In the genomic region with DNA sequence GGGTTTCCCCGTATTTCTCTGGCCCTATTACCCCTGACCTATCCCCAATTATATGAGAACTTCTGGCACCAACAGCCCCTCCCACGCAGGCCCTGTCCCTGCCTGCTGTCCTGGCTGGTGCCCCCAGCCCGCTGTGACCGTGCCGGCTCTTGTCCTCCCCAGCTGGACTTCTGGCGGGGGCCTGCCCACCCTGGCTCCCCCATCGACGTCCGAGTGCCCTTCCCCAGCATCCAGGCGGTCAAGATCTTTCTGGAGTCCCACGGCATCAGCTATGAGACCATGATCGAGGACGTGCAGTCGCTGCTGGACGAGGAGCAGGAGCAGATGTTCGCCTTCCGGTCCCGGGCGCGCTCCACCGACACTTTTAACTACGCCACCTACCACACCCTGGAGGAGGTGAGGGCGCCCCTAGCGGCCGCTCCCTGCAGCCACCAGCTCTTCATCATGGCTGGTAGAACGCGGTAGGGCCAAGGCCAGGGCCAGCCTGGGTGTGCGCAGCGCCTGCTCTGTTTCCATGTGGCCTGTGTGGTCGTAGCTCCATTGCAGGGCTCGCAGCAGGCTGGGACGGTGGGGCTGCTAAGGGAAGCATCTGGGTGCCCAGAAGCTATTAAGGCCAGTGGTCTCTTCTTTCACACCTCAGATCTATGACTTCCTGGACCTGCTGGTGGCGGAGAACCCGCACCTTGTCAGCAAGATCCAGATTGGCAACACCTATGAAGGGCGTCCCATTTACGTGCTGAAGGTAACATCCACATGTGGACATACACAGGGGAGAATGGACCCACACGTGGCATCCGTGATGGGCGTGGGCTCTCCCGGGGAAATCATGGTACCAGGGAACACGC, we compare ENCODE assay signal across 1 cellular context.
A peak's percentile ranks its signal among the peaks of the same experiment; 100 is the strongest.
TF ChIP-seq lines count a peak whose summit lies in the region.

No MANE protein-coding gene starts in this region.

TF ChIP-seq in K562, 482 proteins besides CTCF, POLR2A, EP300 and RAD21 (continued from another document and continues in another):
- TF ChIP-seq, protein P1, sequence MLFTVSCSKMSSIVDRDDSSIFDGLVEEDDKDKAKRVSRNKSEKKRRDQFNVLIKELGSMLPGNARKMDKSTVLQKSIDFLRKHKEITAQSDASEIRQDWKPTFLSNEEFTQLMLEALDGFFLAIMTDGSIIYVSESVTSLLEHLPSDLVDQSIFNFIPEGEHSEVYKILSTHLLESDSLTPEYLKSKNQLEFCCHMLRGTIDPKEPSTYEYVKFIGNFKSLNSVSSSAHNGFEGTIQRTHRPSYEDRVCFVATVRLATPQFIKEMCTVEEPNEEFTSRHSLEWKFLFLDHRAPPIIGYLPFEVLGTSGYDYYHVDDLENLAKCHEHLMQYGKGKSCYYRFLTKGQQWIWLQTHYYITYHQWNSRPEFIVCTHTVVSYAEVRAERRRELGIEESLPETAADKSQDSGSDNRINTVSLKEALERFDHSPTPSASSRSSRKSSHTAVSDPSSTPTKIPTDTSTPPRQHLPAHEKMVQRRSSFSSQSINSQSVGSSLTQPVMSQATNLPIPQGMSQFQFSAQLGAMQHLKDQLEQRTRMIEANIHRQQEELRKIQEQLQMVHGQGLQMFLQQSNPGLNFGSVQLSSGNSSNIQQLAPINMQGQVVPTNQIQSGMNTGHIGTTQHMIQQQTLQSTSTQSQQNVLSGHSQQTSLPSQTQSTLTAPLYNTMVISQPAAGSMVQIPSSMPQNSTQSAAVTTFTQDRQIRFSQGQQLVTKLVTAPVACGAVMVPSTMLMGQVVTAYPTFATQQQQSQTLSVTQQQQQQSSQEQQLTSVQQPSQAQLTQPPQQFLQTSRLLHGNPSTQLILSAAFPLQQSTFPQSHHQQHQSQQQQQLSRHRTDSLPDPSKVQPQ (CRISPR knock-in tag; IDR thresholded peaks at IDR 0.05; ENCODE audit: borderline replicate concordance): no peak
- TF ChIP-seq, protein P2, sequence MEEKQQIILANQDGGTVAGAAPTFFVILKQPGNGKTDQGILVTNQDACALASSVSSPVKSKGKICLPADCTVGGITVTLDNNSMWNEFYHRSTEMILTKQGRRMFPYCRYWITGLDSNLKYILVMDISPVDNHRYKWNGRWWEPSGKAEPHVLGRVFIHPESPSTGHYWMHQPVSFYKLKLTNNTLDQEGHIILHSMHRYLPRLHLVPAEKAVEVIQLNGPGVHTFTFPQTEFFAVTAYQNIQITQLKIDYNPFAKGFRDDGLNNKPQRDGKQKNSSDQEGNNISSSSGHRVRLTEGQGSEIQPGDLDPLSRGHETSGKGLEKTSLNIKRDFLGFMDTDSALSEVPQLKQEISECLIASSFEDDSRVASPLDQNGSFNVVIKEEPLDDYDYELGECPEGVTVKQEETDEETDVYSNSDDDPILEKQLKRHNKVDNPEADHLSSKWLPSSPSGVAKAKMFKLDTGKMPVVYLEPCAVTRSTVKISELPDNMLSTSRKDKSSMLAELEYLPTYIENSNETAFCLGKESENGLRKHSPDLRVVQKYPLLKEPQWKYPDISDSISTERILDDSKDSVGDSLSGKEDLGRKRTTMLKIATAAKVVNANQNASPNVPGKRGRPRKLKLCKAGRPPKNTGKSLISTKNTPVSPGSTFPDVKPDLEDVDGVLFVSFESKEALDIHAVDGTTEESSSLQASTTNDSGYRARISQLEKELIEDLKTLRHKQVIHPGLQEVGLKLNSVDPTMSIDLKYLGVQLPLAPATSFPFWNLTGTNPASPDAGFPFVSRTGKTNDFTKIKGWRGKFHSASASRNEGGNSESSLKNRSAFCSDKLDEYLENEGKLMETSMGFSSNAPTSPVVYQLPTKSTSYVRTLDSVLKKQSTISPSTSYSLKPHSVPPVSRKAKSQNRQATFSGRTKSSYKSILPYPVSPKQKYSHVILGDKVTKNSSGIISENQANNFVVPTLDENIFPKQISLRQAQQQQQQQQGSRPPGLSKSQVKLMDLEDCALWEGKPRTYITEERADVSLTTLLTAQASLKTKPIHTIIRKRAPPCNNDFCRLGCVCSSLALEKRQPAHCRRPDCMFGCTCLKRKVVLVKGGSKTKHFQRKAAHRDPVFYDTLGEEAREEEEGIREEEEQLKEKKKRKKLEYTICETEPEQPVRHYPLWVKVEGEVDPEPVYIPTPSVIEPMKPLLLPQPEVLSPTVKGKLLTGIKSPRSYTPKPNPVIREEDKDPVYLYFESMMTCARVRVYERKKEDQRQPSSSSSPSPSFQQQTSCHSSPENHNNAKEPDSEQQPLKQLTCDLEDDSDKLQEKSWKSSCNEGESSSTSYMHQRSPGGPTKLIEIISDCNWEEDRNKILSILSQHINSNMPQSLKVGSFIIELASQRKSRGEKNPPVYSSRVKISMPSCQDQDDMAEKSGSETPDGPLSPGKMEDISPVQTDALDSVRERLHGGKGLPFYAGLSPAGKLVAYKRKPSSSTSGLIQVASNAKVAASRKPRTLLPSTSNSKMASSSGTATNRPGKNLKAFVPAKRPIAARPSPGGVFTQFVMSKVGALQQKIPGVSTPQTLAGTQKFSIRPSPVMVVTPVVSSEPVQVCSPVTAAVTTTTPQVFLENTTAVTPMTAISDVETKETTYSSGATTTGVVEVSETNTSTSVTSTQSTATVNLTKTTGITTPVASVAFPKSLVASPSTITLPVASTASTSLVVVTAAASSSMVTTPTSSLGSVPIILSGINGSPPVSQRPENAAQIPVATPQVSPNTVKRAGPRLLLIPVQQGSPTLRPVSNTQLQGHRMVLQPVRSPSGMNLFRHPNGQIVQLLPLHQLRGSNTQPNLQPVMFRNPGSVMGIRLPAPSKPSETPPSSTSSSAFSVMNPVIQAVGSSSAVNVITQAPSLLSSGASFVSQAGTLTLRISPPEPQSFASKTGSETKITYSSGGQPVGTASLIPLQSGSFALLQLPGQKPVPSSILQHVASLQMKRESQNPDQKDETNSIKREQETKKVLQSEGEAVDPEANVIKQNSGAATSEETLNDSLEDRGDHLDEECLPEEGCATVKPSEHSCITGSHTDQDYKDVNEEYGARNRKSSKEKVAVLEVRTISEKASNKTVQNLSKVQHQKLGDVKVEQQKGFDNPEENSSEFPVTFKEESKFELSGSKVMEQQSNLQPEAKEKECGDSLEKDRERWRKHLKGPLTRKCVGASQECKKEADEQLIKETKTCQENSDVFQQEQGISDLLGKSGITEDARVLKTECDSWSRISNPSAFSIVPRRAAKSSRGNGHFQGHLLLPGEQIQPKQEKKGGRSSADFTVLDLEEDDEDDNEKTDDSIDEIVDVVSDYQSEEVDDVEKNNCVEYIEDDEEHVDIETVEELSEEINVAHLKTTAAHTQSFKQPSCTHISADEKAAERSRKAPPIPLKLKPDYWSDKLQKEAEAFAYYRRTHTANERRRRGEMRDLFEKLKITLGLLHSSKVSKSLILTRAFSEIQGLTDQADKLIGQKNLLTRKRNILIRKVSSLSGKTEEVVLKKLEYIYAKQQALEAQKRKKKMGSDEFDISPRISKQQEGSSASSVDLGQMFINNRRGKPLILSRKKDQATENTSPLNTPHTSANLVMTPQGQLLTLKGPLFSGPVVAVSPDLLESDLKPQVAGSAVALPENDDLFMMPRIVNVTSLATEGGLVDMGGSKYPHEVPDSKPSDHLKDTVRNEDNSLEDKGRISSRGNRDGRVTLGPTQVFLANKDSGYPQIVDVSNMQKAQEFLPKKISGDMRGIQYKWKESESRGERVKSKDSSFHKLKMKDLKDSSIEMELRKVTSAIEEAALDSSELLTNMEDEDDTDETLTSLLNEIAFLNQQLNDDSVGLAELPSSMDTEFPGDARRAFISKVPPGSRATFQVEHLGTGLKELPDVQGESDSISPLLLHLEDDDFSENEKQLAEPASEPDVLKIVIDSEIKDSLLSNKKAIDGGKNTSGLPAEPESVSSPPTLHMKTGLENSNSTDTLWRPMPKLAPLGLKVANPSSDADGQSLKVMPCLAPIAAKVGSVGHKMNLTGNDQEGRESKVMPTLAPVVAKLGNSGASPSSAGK (IDR thresholded peaks at IDR 0.05): peak; percentile 44; the same call in 1 of the 2 replicates
- TF ChIP-seq CAMTA2 (CRISPR knock-in tag; conservative IDR thresholded peaks at IDR 0.05) (no peak), YY1 (IDR thresholded peaks at IDR 0.05; ENCODE audit: borderline replicate concordance in 1 of 3, control insufficient read depth in 1 of 3, extremely low read depth in 1 of 3, insufficient read depth in 3 of 3, insufficient read length in 1 of 3, insufficient replicate concordance in 2 of 3, low read depth in 1 of 3, low read length in 2 of 3) (peak in 1 of 3 experiments; percentile 48), U2AF2 (optimal IDR thresholded peaks at IDR 0.05; ENCODE audit: low read depth, low read length) (no peak), CREB1 (IDR thresholded peaks at IDR 0.05) (no peak), CREB1 (CRISPR knock-in tag; IDR thresholded peaks at IDR 0.05) (0 out of 2 replicates have a peak, but pooled peaks have one; percentile 34), BHLHE40 (IDR thresholded peaks at IDR 0.05; ENCODE audit: low read length) (0 out of 2 replicates have a peak, but pooled peaks have one; percentile 8), CBX3 (IDR thresholded peaks at IDR 0.05; ENCODE audit: borderline replicate concordance in 1 of 2, low read length in 2 of 2) (peak in 1 of 2 experiments; percentile 74; a peak in 2 of 3 replicates), XRCC5 (IDR thresholded peaks at IDR 0.05; ENCODE audit: low read depth, low read length) (no peak), ZBED1 (IDR thresholded peaks at IDR 0.05) (no peak), POLR3A (IDR thresholded peaks at IDR 0.05; ENCODE audit: borderline replicate concordance, extremely low read depth, insufficient read depth, insufficient read length) (no peak), ZNF778 (CRISPR knock-in tag; IDR thresholded peaks at IDR 0.05) (no peak), SUPT5H (IDR thresholded peaks at IDR 0.05) (no peak)
- TF ChIP-seq, protein P3, sequence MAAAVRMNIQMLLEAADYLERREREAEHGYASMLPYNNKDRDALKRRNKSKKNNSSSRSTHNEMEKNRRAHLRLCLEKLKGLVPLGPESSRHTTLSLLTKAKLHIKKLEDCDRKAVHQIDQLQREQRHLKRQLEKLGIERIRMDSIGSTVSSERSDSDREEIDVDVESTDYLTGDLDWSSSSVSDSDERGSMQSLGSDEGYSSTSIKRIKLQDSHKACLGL (CRISPR knock-in tag; IDR thresholded peaks at IDR 0.05; ENCODE audit: borderline replicate concordance, poor library complexity, severe bottlenecking): no peak
- TF ChIP-seq, protein P4, sequence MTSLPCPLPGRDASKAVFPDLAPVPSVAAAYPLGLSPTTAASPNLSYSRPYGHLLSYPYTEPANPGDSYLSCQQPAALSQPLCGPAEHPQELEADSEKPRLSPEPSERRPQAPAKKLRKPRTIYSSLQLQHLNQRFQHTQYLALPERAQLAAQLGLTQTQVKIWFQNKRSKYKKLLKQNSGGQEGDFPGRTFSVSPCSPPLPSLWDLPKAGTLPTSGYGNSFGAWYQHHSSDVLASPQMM (CRISPR knock-in tag; IDR thresholded peaks at IDR 0.05): no peak
- TF ChIP-seq, protein P5, sequence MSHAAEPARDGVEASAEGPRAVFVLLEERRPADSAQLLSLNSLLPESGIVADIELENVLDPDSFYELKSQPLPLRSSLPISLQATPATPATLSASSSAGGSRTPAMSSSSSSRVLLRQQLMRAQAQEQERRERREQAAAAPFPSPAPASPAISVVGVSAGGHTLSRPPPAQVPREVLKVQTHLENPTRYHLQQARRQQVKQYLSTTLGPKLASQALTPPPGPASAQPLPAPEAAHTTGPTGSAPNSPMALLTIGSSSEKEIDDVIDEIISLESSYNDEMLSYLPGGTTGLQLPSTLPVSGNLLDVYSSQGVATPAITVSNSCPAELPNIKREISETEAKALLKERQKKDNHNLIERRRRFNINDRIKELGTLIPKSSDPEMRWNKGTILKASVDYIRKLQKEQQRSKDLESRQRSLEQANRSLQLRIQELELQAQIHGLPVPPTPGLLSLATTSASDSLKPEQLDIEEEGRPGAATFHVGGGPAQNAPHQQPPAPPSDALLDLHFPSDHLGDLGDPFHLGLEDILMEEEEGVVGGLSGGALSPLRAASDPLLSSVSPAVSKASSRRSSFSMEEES (CRISPR knock-in tag; IDR thresholded peaks at IDR 0.05): no peak
- TF ChIP-seq, protein P6, sequence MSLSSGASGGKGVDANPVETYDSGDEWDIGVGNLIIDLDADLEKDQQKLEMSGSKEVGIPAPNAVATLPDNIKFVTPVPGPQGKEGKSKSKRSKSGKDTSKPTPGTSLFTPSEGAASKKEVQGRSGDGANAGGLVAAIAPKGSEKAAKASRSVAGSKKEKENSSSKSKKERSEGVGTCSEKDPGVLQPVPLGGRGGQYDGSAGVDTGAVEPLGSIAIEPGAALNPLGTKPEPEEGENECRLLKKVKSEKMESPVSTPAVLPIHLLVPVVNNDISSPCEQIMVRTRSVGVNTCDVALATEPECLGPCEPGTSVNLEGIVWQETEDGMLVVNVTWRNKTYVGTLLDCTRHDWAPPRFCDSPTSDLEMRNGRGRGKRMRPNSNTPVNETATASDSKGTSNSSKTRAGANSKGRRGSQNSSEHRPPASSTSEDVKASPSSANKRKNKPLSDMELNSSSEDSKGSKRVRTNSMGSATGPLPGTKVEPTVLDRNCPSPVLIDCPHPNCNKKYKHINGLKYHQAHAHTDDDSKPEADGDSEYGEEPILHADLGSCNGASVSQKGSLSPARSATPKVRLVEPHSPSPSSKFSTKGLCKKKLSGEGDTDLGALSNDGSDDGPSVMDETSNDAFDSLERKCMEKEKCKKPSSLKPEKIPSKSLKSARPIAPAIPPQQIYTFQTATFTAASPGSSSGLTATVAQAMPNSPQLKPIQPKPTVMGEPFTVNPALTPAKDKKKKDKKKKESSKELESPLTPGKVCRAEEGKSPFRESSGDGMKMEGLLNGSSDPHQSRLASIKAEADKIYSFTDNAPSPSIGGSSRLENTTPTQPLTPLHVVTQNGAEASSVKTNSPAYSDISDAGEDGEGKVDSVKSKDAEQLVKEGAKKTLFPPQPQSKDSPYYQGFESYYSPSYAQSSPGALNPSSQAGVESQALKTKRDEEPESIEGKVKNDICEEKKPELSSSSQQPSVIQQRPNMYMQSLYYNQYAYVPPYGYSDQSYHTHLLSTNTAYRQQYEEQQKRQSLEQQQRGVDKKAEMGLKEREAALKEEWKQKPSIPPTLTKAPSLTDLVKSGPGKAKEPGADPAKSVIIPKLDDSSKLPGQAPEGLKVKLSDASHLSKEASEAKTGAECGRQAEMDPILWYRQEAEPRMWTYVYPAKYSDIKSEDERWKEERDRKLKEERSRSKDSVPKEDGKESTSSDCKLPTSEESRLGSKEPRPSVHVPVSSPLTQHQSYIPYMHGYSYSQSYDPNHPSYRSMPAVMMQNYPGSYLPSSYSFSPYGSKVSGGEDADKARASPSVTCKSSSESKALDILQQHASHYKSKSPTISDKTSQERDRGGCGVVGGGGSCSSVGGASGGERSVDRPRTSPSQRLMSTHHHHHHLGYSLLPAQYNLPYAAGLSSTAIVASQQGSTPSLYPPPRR (CRISPR knock-in tag; IDR thresholded peaks at IDR 0.05; ENCODE audit: borderline replicate concordance): no peak
- TF ChIP-seq, protein P7, sequence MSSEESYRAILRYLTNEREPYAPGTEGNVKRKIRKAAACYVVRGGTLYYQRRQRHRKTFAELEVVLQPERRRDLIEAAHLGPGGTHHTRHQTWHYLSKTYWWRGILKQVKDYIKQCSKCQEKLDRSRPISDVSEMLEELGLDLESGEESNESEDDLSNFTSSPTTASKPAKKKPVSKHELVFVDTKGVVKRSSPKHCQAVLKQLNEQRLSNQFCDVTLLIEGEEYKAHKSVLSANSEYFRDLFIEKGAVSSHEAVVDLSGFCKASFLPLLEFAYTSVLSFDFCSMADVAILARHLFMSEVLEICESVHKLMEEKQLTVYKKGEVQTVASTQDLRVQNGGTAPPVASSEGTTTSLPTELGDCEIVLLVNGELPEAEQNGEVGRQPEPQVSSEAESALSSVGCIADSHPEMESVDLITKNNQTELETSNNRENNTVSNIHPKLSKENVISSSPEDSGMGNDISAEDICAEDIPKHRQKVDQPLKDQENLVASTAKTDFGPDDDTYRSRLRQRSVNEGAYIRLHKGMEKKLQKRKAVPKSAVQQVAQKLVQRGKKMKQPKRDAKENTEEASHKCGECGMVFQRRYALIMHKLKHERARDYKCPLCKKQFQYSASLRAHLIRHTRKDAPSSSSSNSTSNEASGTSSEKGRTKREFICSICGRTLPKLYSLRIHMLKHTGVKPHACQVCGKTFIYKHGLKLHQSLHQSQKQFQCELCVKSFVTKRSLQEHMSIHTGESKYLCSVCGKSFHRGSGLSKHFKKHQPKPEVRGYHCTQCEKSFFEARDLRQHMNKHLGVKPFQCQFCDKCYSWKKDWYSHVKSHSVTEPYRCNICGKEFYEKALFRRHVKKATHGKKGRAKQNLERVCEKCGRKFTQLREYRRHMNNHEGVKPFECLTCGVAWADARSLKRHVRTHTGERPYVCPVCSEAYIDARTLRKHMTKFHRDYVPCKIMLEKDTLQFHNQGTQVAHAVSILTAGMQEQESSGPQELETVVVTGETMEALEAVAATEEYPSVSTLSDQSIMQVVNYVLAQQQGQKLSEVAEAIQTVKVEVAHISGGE (CRISPR knock-in tag; IDR thresholded peaks at IDR 0.05): no peak
